Comparison of ENCODE assay signal across 8 cellular contexts in the genomic region with DNA sequence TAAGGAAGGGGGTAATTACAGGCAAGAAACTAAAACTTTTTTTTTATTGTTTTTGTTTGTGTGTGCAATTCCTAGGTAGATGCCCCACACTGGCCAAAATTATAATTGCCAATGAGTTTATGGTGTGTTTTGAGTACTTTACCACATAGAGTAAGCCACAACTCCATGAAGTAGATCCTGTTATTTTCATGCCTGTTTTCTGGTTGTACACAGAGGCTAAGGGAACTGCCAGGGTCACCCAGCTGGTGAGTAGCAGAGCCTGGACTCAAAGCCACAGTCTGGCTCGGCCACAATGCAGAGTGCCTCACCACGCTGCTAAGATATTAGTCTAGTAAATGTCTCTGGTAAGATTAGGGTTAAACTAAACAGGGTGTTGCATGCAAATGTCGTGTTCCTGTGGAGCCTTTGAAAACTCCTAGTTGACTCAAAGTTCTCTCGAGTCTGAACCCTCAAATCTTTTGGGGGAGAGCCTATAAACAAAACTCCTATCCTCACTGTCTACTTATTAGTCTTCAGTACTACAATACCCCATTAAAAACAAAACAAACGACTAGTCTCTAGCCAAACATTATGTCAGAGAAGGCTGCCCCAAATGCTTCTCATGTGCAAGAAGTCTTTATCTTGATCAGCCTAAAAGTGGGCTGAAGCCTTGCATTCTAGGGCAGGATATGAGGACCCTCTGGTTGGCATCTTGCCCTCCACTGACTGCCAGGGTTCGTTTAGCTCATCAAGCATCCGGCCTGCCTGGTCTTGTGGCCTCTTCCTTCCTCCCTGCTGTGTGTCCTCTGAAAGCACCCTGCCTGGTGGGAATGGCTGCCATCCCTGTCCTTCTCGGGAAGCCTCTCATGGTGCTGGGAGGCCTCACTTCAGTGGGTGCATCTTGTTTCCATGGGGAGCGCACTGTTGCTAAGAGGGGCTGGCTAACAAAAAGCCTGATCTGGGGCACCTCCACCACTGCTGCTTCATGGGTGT. TPM values are rescaled to one million over a fixed set of nuclear protein-coding genes. Genes with fewer than 3 reads are reported as not detected.
DNase-seq lines count a peak whose midpoint lies in the region; ATAC-seq and TF ChIP-seq lines count a peak whose summit lies in the region.

No MANE protein-coding gene starts in this region.

- no peaks in the 10 kb centered on the region for H3K9me3 Mint-ChIP-seq in type B pancreatic cell

- H3K27me3 Mint-ChIP-seq in type B pancreatic cell = no peaks in the 10 kb centered on the region

- peaks cover 9% of the 10 kb centered on the region for H3K4me1 Mint-ChIP-seq in type B pancreatic cell (ENCODE audit: unreplicated experiment)

- TF ChIP-seq CTCF in foreskin keratinocyte (conservative IDR thresholded peaks at IDR 0.05) = peak; percentile 20
- no peak for TF ChIP-seq CTCF in type B pancreatic cell (conservative IDR thresholded peaks at IDR 0.05)

- H3K4me3 Mint-ChIP-seq in type B pancreatic cell = no peak overlapping the region

- no peaks in the 10 kb centered on the region for H3K4me1 ChIP-seq in foreskin keratinocyte

- H3K27ac ChIP-seq in foreskin keratinocyte = no peak overlapping the region

- no peak for ATAC-seq in Right ventricle myocardium superior (ENCODE audit: poor library complexity)
- ATAC-seq in Right ventricle myocardium inferior = no peak
- ATAC-seq in HG03565 (IDR thresholded peaks at IDR 0.05; ENCODE audit: unreplicated experiment) = peak; percentile 23
- ATAC-seq in foreskin keratinocyte = no peak

- no peaks in the 10 kb centered on the region for H3K27me3 ChIP-seq in foreskin keratinocyte

- DNase-seq in Right ventricle myocardium superior = peak; percentile 67
- no peak for DNase-seq in Right ventricle myocardium inferior (ENCODE audit: missing footprints)
- DNase-seq in foreskin keratinocyte = no peak
- peak; percentile 60 for DNase-seq in type B pancreatic cell (ENCODE audit: extremely low spot score, unreplicated experiment)
- DNase-seq in AG08395 (ENCODE audit: low spot score) = no peak
- DNase-seq in DMS53 (lab: John Stamatoyannopoulos, UW) = no peak
- DNase-seq in activated T-cell treated with anti-CD3 and anti-CD28 coated beads for 4 hours = no peak

- intact Hi-C loops in Right ventricle myocardium superior (cut with DNase I) = no loop called here
- intact Hi-C loops in Right ventricle myocardium inferior (cut with DNase I) = loop anchor here (2.0 to 5.0 kb wide), 2 partner anchors 42 to 81 kb away; no protein-coding TSS in a partner anchor

- H3K27ac Mint-ChIP-seq in type B pancreatic cell = no peak overlapping the region

- H3K36me3 Mint-ChIP-seq in type B pancreatic cell = no peaks in the 10 kb centered on the region

RNA-seq across cellular contexts. Expression of a gene that starts 4.2 kb away (rescaled TPM):
- 50.5 TPM for total RNA-seq in Right ventricle myocardium superior
- total RNA-seq in Right ventricle myocardium inferior = 50.0 TPM
- 20.6 and 22.2 TPM in 2 replicates for total RNA-seq in foreskin keratinocyte
- polyA plus RNA-seq in foreskin keratinocyte = 24.9 and 25.0 TPM in 2 replicates
- total RNA-seq in type B pancreatic cell (ENCODE audit: low replicate concordance) = 20.2 and 25.0 TPM in 2 replicates

Comparison
In these comparisons a context has a peak if more than half of its experiments do, and no peak if none do; other contexts are left out.
1. DNase-seq: peak in Right ventricle myocardium superior (single experiment) and type B pancreatic cell (single experiment); none in Right ventricle myocardium inferior (single experiment), foreskin keratinocyte (0 of 2), AG08395 (single experiment), DMS53 (single experiment) and activated T-cell treated with anti-CD3 and anti-CD28 coated beads for 4 hours (single experiment).